In the genomic region with DNA sequence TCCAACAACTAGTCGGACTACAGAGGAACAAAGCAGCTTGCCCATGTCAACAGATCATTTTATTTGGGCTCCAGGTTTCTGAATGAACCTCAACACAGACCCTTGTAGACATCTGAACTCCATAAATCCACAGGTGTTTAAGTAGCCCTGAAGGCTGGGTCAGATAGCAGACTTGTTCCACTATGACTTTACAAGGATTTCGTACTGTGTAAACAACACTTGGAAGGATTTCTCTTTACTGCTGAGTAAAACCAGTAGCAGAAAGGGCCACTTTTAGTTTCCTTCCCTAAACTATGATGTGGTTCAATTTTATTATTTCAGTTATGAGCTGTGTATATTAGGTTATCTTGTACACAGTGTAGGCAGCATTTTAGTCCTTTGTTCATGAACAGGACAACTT, we compare ENCODE assay signal across 14 cellular contexts.
"Had no signal": no experiment of that assay in that cellular context is flagged by ENCODE, and none has a peak within 500 bp of the region (broad histone marks: within the 10 kb centered on the region; RNA-seq: fewer than 3 reads in every experiment).

No MANE protein-coding gene starts in this region.

- H3K4me3 ChIP-seq: ovary had no signal

- H3K27me3 ChIP-seq: ovary had no signal

- H3K36me3 Mint-ChIP-seq: memory B cell had no signal

- H3K4me1 Mint-ChIP-seq: memory B cell, WTC11 had no signal

- H3K4me3 Mint-ChIP-seq: activated CD8-positive, alpha-beta T cell treated with anti-CD3 and anti-CD28 coated beads, Interleukin-2, amount 10 ng/mL, durations not matched to agents 7 days and 5 days; memory B cell; neural crest cell; WTC11 had no signal

- H3K27ac Mint-ChIP-seq: activated CD8-positive, alpha-beta T cell treated with anti-CD3 and anti-CD28 coated beads, Interleukin-2, amount 10 ng/mL, durations not matched to agents 7 days and 5 days; memory B cell; WTC11 had no signal

- H3K27ac ChIP-seq: ovary had no signal

- DNase-seq: activated CD4-positive, alpha-beta T cell treated with anti-CD3 and anti-CD28 coated beads for 48 hours; activated CD8-positive, alpha-beta memory T cell treated with anti-CD3 and anti-CD28 coated beads, Interleukin-2, amount 50 U/mL, for 48 hours; activated CD8-positive, alpha-beta T cell treated with anti-CD3 and anti-CD28 coated beads, Interleukin-2, amount 10 ng/mL, durations not matched to agents 7 days and 5 days; activated naive CD4-positive, alpha-beta T cell; aorta; ovary; stimulated activated CD4-positive, alpha-beta T cell treated with anti-CD3 and anti-CD28 coated beads, Interleukin-4, amount 100 ng/mL, for 1 hour; stimulated activated CD8-positive, alpha-beta memory T cell treated with anti-CD3 and anti-CD28 coated beads, Interleukin-4, amount 100 ng/mL, for 48 hours; stimulated activated naive CD8-positive, alpha-beta T cell treated with anti-CD3 and anti-CD28 coated beads, Interleukin-15, Interleukin-2, amounts not matched to agents 100 U/mL and 50 U/mL, for 24 hours had no signal

- ATAC-seq: activated CD8-positive, alpha-beta T cell treated with anti-CD3 and anti-CD28 coated beads, Interleukin-2, amount 10 ng/mL, durations not matched to agents 7 days and 5 days; esophagus mucosa; left lobe of liver; stimulated activated naive CD8-positive, alpha-beta T cell treated with anti-CD3 and anti-CD28 coated beads, Interleukin-15, Interleukin-2, amounts not matched to agents 100 U/mL and 50 U/mL, for 24 hours; WTC11 had no signal

- H3K36me3 ChIP-seq: ovary had no signal
